In genomic region chr18:35178260-35178659, GRCh38 we compare ENCODE assay signal across 9 cellular contexts.
A peak's percentile ranks its signal among the peaks of the same experiment; 100 is the strongest.
DNase-seq lines count a peak whose midpoint lies in the region; ATAC-seq and TF ChIP-seq lines count a peak whose summit lies in the region.
"Had no signal": no experiment of that assay in that cellular context is flagged by ENCODE, and none has a peak within 500 bp of the region (broad histone marks: within the 10 kb centered on the region; RNA-seq: fewer than 3 reads in every experiment).

No MANE protein-coding gene starts in this region.

- no peaks in the 10 kb centered on the region for H3F3A ChIP-seq in GM23338 (replicated peaks; ENCODE audit: low read depth)

- no peaks in the 10 kb centered on the region for H3K9me3 ChIP-seq in vagina

- peak; percentile 96 for ATAC-seq in activated naive CD8-positive, alpha-beta T cell treated with anti-CD3 and anti-CD28 coated beads, Interleukin-2, amount 50 U/mL, for 24 hours
- peak; percentile 87 for ATAC-seq in stimulated activated naive CD8-positive, alpha-beta T cell treated with anti-CD3 and anti-CD28 coated beads, Interleukin-15, Interleukin-2, amounts not matched to agents 100 U/mL and 50 U/mL, for 24 hours
- ATAC-seq in GM18870 (IDR thresholded peaks at IDR 0.05; ENCODE audit: unreplicated experiment) (no peak), GM23338 (no peak)

- H3K4me1 ChIP-seq in vagina (no peaks in the 10 kb centered on the region), GM23338 (ENCODE audit: insufficient read depth) (peaks cover 4% of the 10 kb centered on the region; the same call in 1 of the 2 replicates)

- no peaks in the 10 kb centered on the region for H3K9me2 ChIP-seq in GM23338 (ENCODE audit: insufficient read depth)

- peaks cover 5% of the 10 kb centered on the region for H3K9me3 Mint-ChIP-seq in activated naive CD8-positive, alpha-beta T cell treated with anti-CD3 and anti-CD28 coated beads, Interleukin-2, amount 50 U/mL, for 24 hours
- peaks cover 8% of the 10 kb centered on the region for H3K9me3 Mint-ChIP-seq in activated naive CD8-positive, alpha-beta T cell treated with anti-CD3 and anti-CD28 coated beads for 36 hours
- peaks cover 8% of the 10 kb centered on the region for H3K9me3 Mint-ChIP-seq in GM23338

- peaks cover 9% of the 10 kb centered on the region for H3K4me1 Mint-ChIP-seq in activated naive CD8-positive, alpha-beta T cell treated with anti-CD3 and anti-CD28 coated beads, Interleukin-2, amount 50 U/mL, for 24 hours
- peaks cover 6% of the 10 kb centered on the region for H3K4me1 Mint-ChIP-seq in activated naive CD8-positive, alpha-beta T cell treated with anti-CD3 and anti-CD28 coated beads for 36 hours
- H3K4me1 Mint-ChIP-seq in GM23338, result peaks cover 3% of the 10 kb centered on the region; the same call in 1 of the 3 replicates

- H4K20me1 ChIP-seq in GM23338 (replicated peaks; ENCODE audit: insufficient read depth), result no peaks in the 10 kb centered on the region

- no peak overlapping the region for H3K4me2 ChIP-seq in GM23338

- no peak overlapping the region for H3K4me3 Mint-ChIP-seq in activated naive CD8-positive, alpha-beta T cell treated with anti-CD3 and anti-CD28 coated beads, Interleukin-2, amount 50 U/mL, for 24 hours
- H3K4me3 Mint-ChIP-seq in activated naive CD8-positive, alpha-beta T cell treated with anti-CD3 and anti-CD28 coated beads for 36 hours, result no peak overlapping the region
- H3K4me3 Mint-ChIP-seq in GM23338, result no peak overlapping the region

- H3K79me2 ChIP-seq in GM23338 (replicated peaks; ENCODE audit: insufficient read depth), result no peaks in the 10 kb centered on the region

- H3K27ac Mint-ChIP-seq in activated naive CD8-positive, alpha-beta T cell treated with anti-CD3 and anti-CD28 coated beads, Interleukin-2, amount 50 U/mL, for 24 hours, result no peak overlapping the region
- H3K27ac Mint-ChIP-seq in activated naive CD8-positive, alpha-beta T cell treated with anti-CD3 and anti-CD28 coated beads for 36 hours, result no peak overlapping the region
- H3K27ac Mint-ChIP-seq in GM23338, result no peak overlapping the region

- H3K4me3 ChIP-seq in NB4 (ENCODE audit: low read depth, low read length) (no peak overlapping the region), epithelial cell of esophagus (ENCODE audit: low read length) (no peak overlapping the region), vagina (no peak overlapping the region), GM23338 (no peak overlapping the region)

- no peaks in the 10 kb centered on the region for H3K36me3 ChIP-seq in vagina
- H3K36me3 ChIP-seq in GM23338 (ENCODE audit: insufficient read depth), result no peaks in the 10 kb centered on the region

- no peak for TF ChIP-seq POLR2A in NB4 (IDR thresholded peaks at IDR 0.05; ENCODE audit: extremely low read depth, insufficient read length)
- no peak for TF ChIP-seq POLR2A in vagina (IDR thresholded peaks at IDR 0.05)

- intact Hi-C loops in vagina (cut with DNase I), result no loop called here

- TF ChIP-seq CTCF in NB4 (IDR thresholded peaks at IDR 0.05; ENCODE audit: low read depth, low read length), result no peak
- TF ChIP-seq CTCF in epithelial cell of esophagus (IDR thresholded peaks at IDR 0.05; ENCODE audit: insufficient read depth, low read depth, low read length, missing control alignments), result no peak
- TF ChIP-seq CTCF in vagina (IDR thresholded peaks at IDR 0.05), result no peak
- no peak for TF ChIP-seq CTCF in GM23338 (conservative IDR thresholded peaks at IDR 0.05; ENCODE audit: low read depth in 2 of 2)

- H3K27me3 Mint-ChIP-seq in activated naive CD8-positive, alpha-beta T cell treated with anti-CD3 and anti-CD28 coated beads, Interleukin-2, amount 50 U/mL, for 24 hours, result no peaks in the 10 kb centered on the region
- no peaks in the 10 kb centered on the region for H3K27me3 Mint-ChIP-seq in activated naive CD8-positive, alpha-beta T cell treated with anti-CD3 and anti-CD28 coated beads for 36 hours
- no peaks in the 10 kb centered on the region for H3K27me3 Mint-ChIP-seq in GM23338 (ENCODE audit: insufficient read depth, low read depth, poor library complexity)

- no peak overlapping the region; the same call in 1 of the 2 replicates for H2AFZ ChIP-seq in GM23338

- H3K27me3 ChIP-seq in vagina, result no peaks in the 10 kb centered on the region
- no peaks in the 10 kb centered on the region for H3K27me3 ChIP-seq in GM23338 (ENCODE audit: insufficient read depth)

- DNase-seq in activated naive CD8-positive, alpha-beta T cell treated with anti-CD3 and anti-CD28 coated beads, Interleukin-2, amount 50 U/mL, for 24 hours, result no peak
- no peak for DNase-seq in activated naive CD8-positive, alpha-beta T cell treated with anti-CD3 and anti-CD28 coated beads for 36 hours
- DNase-seq in NB4 (ENCODE audit: low read depth) (peak; percentile 47), epithelial cell of esophagus (ENCODE audit: low read depth) (peak; percentile 61), vagina (ENCODE audit: extremely low spot score in 2 of 2) (no peak), GM23338 (ENCODE audit: low spot score) (no peak)
- no peak for DNase-seq in stimulated activated naive CD8-positive, alpha-beta T cell treated with anti-CD3 and anti-CD28 coated beads, Interleukin-15, Interleukin-2, amounts not matched to agents 100 U/mL and 50 U/mL, for 24 hours
- DNase-seq: NCI-H1417 treated with DMSO at 0.1 percent for 48 hours had no signal

- H3K36me3 Mint-ChIP-seq in activated naive CD8-positive, alpha-beta T cell treated with anti-CD3 and anti-CD28 coated beads, Interleukin-2, amount 50 U/mL, for 24 hours (ENCODE audit: low read depth), result no peaks in the 10 kb centered on the region
- H3K36me3 Mint-ChIP-seq in activated naive CD8-positive, alpha-beta T cell treated with anti-CD3 and anti-CD28 coated beads for 36 hours, result no peaks in the 10 kb centered on the region
- H3K36me3 Mint-ChIP-seq in GM23338 (ENCODE audit: low read depth), result peaks cover 4% of the 10 kb centered on the region; the same call in 2 of the 3 replicates

- H3K27ac ChIP-seq in vagina (no peak overlapping the region), GM23338 (ENCODE audit: low read depth) (no peak overlapping the region)

TF ChIP-seq in GM23338, 12 proteins besides CTCF, POLR2A, EP300 and RAD21:
- TF ChIP-seq CREB1 (CRISPR knock-in tag; IDR thresholded peaks at IDR 0.05; ENCODE audit: low read depth) (no peak), ZNF114 (CRISPR knock-in tag; IDR thresholded peaks at IDR 0.05) (no peak), JUNB (IDR thresholded peaks at IDR 0.05; ENCODE audit: unreplicated experiment) (no peak), REST (IDR thresholded peaks at IDR 0.05; ENCODE audit: unreplicated experiment) (no peak), EZH2 (IDR thresholded peaks at IDR 0.05; ENCODE audit: low read depth, unreplicated experiment) (no peak), POLR2AphosphoS5 (IDR thresholded peaks at IDR 0.05; ENCODE audit: low read depth) (no peak), NANOG (IDR thresholded peaks at IDR 0.05; ENCODE audit: borderline replicate concordance) (no peak), ZNF331 (CRISPR knock-in tag; IDR thresholded peaks at IDR 0.05; ENCODE audit: low read depth) (no peak)

Comparison
In these comparisons a context has a peak if more than half of its experiments do, and no peak if none do; other contexts are left out.
1. ATAC-seq: peak in activated naive CD8-positive, alpha-beta T cell treated with anti-CD3 and anti-CD28 coated beads, Interleukin-2, amount 50 U/mL, for 24 hours (single experiment) and stimulated activated naive CD8-positive, alpha-beta T cell treated with anti-CD3 and anti-CD28 coated beads, Interleukin-15, Interleukin-2, amounts not matched to agents 100 U/mL and 50 U/mL, for 24 hours (single experiment); none in GM18870 (single experiment) and GM23338 (single experiment).
2. DNase-seq: peak in NB4 (single experiment) and epithelial cell of esophagus (single experiment); none in activated naive CD8-positive, alpha-beta T cell treated with anti-CD3 and anti-CD28 coated beads, Interleukin-2, amount 50 U/mL, for 24 hours (single experiment), activated naive CD8-positive, alpha-beta T cell treated with anti-CD3 and anti-CD28 coated beads for 36 hours (single experiment), stimulated activated naive CD8-positive, alpha-beta T cell treated with anti-CD3 and anti-CD28 coated beads, Interleukin-15, Interleukin-2, amounts not matched to agents 100 U/mL and 50 U/mL, for 24 hours (single experiment), vagina (0 of 2) and GM23338 (single experiment).